ENCODE assay signal across 19 cellular contexts in genomic region chr19:46823049-46823448, GRCh38.
"Had no signal": no experiment of that assay in that cellular context is flagged by ENCODE, and none has a peak within 500 bp of the region (broad histone marks: within the 10 kb centered on the region; RNA-seq: fewer than 3 reads in every experiment).

No MANE protein-coding gene starts in this region.

- H3K27me3 Mint-ChIP-seq: activated naive CD8-positive, alpha-beta T cell treated with anti-CD3 and anti-CD28 coated beads, Interleukin-2, amount 10 ng/mL, durations not matched to agents 7 days and 5 days had no signal

- H3K4me3 Mint-ChIP-seq: activated CD8-positive, alpha-beta T cell treated with anti-CD3 and anti-CD28 coated beads, Interleukin-2, amount 10 ng/mL, durations not matched to agents 7 days and 5 days; activated naive CD8-positive, alpha-beta T cell treated with anti-CD3 and anti-CD28 coated beads, Interleukin-2, amount 10 ng/mL, durations not matched to agents 7 days and 5 days; mesothelial cell of epicardium; WTC11 had no signal

- DNase-seq: activated CD4-positive, alpha-beta T cell treated with anti-CD3 and anti-CD28 coated beads for 48 hours; activated CD8-positive, alpha-beta memory T cell treated with anti-CD3 and anti-CD28 coated beads, Interleukin-2, amount 50 U/mL, for 4 hours; activated CD8-positive, alpha-beta T cell treated with anti-CD3 and anti-CD28 coated beads, Interleukin-2, amount 10 ng/mL, durations not matched to agents 7 days and 5 days; activated gamma-delta T cell; activated naive CD8-positive, alpha-beta T cell treated with anti-CD3 and anti-CD28 coated beads, Interleukin-2, amount 10 ng/mL, durations not matched to agents 7 days and 5 days; activated T-cell treated with anti-CD3 and anti-CD28 coated beads, Interleukin-2, amount 50 U/mL, for 48 hours; anterior cingulate cortex; brain microvascular endothelial cell; cortex of kidney; effector CD4-positive, alpha-beta T cell; foreskin keratinocyte; glutamatergic neuron; kidney glomerular epithelial cell; psoas muscle; upper lobe of right lung had no signal

- H3K9me3 Mint-ChIP-seq: activated naive CD8-positive, alpha-beta T cell treated with anti-CD3 and anti-CD28 coated beads, Interleukin-2, amount 10 ng/mL, durations not matched to agents 7 days and 5 days; mesothelial cell of epicardium had no signal

- ATAC-seq: activated CD8-positive, alpha-beta T cell treated with anti-CD3 and anti-CD28 coated beads, Interleukin-2, amount 10 ng/mL, durations not matched to agents 7 days and 5 days; foreskin keratinocyte; psoas muscle; sciatic nerve; WTC11 had no signal

- H3K27ac ChIP-seq: brain microvascular endothelial cell, foreskin keratinocyte, psoas muscle, thoracic aorta had no signal

- H3K36me3 Mint-ChIP-seq: activated naive CD8-positive, alpha-beta T cell treated with anti-CD3 and anti-CD28 coated beads, Interleukin-2, amount 10 ng/mL, durations not matched to agents 7 days and 5 days; mesothelial cell of epicardium; WTC11 had no signal

- H3K4me1 ChIP-seq: psoas muscle had no signal

- H3K36me3 ChIP-seq: brain microvascular endothelial cell, thoracic aorta, upper lobe of right lung had no signal

- H3K4me3 ChIP-seq: psoas muscle, thoracic aorta, upper lobe of right lung had no signal

- H3K27ac Mint-ChIP-seq: mesothelial cell of epicardium, WTC11 had no signal

- H3K9me3 ChIP-seq: psoas muscle, thoracic aorta, upper lobe of right lung had no signal

- H3K27me3 ChIP-seq: brain microvascular endothelial cell, foreskin keratinocyte, upper lobe of right lung had no signal
